2 cellular contexts compared by ENCODE assay signal in the genomic region with DNA sequence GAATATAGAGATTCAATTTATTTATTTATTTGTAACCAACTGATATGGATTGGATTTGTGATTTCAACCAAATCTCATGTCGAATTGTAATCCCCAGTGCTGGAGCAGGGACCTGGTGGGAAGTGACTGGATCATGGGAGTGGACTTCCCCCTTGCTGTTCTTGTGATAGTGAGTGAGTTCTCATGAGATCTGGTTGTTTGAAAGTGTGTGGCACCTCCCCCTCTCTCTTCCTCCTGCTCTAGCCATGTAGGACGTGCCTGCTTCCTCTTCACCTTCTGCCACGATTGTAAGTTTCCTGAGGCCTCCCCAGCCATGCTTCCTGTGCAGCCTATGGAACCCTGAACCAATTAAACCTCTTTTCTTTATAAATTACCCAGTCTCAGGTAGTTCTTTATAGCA. TPM values are rescaled to one million over a fixed set of nuclear protein-coding genes. Genes with fewer than 3 reads are reported as not detected.
"Had no signal": no experiment of that assay in that cellular context is flagged by ENCODE, and none has a peak within 500 bp of the region (broad histone marks: within the 10 kb centered on the region; RNA-seq: fewer than 3 reads in every experiment).

No MANE protein-coding gene starts in this region.

RNA-seq across cellular contexts. Expression of a gene that starts 55.7 kb away (rescaled TPM):
- total RNA-seq: G401, GM12878 had no signal
